13 cellular contexts compared by ENCODE assay signal in genomic region chr3:157360044-157360443, GRCh38.
DNase-seq lines count a peak whose midpoint lies in the region; ATAC-seq and TF ChIP-seq lines count a peak whose summit lies in the region.
"Had no signal": no experiment of that assay in that cellular context is flagged by ENCODE, and none has a peak within 500 bp of the region (broad histone marks: within the 10 kb centered on the region; RNA-seq: fewer than 3 reads in every experiment).

No MANE protein-coding gene starts in this region.

- H3K4me1 Mint-ChIP-seq in activated CD4-positive, alpha-beta memory T cell treated with anti-CD3 and anti-CD28 coated beads for 36 hours (ENCODE audit: low read depth) = no peaks in the 10 kb centered on the region

- POLR2A ChIA-PET in HCT116 (lab: Charles Lee) = no interaction called here
- POLR2A ChIA-PET in activated CD4-positive, alpha-beta memory T cell treated with anti-CD3 and anti-CD28 coated beads for 36 hours (lab: Charles Lee) = no interaction called here

- H3K27ac ChIP-seq in HCT116 (ENCODE audit: low read depth, low read length) (no peak overlapping the region), substantia nigra (ENCODE audit: low read depth, low read length, poor library complexity, severe bottlenecking) (no peak overlapping the region)
- H3K27ac ChIP-seq: SJCRH30 had no signal

- BruUV-seq in HCT116 (replicated peaks; lab: Mats Ljungman, UMichigan) = no TSS peak

- no peak for TF ChIP-seq RAD21 in HCT116 (IDR thresholded peaks at IDR 0.05; ENCODE audit: low read depth)

- peaks cover 3% of the 10 kb centered on the region for H3K27me3 Mint-ChIP-seq in activated CD4-positive, alpha-beta memory T cell treated with anti-CD3 and anti-CD28 coated beads for 36 hours

- peaks cover 0 to 12% of the 10 kb centered on the region in 2 experiments; a peak in 2 of 4 replicates for H3K4me1 ChIP-seq in HCT116 (ENCODE audit: control insufficient read depth in 1 of 2, insufficient read depth in 2 of 2, low read length in 2 of 2)
- H3K4me1 ChIP-seq: BE2C, SJCRH30 had no signal

- no peaks in the 10 kb centered on the region for H3K27me3 ChIP-seq in HCT116 (ENCODE audit: insufficient read depth, low read length)
- H3K27me3 ChIP-seq: SJCRH30 had no signal

- no peaks in the 10 kb centered on the region for H3K36me3 Mint-ChIP-seq in activated CD4-positive, alpha-beta memory T cell treated with anti-CD3 and anti-CD28 coated beads for 36 hours

- no peaks in the 10 kb centered on the region for H3K9me3 Mint-ChIP-seq in activated CD4-positive, alpha-beta memory T cell treated with anti-CD3 and anti-CD28 coated beads for 36 hours

- no peak overlapping the region for H3K9ac ChIP-seq in HCT116 (ENCODE audit: low read length)

- H4K20me1 ChIP-seq in HCT116 (ENCODE audit: insufficient read depth) = no peaks in the 10 kb centered on the region

- H3K27ac Mint-ChIP-seq in activated CD4-positive, alpha-beta memory T cell treated with anti-CD3 and anti-CD28 coated beads for 36 hours = no peak overlapping the region

- H3K4me3 Mint-ChIP-seq in activated CD4-positive, alpha-beta memory T cell treated with anti-CD3 and anti-CD28 coated beads for 36 hours = no peak overlapping the region

- H3K36me3 ChIP-seq in HCT116 (ENCODE audit: control insufficient read depth in 1 of 2, insufficient read depth in 2 of 2, low read length in 2 of 2) = no peaks in the 10 kb centered on the region
- H3K36me3 ChIP-seq: BE2C, SJCRH30 had no signal

- no peak overlapping the region for H3K4me3 ChIP-seq in HCT116 (replicated peaks in 1 of 2; ENCODE audit: low read depth in 1 of 2, low read length in 2 of 2)
- H3K4me3 ChIP-seq: SJCRH30 had no signal

- DNase-seq in A172 (ENCODE audit: low spot score) (peak; percentile 95), HCT116 (ENCODE audit: low read depth, low spot score) (peak; percentile 26), amniotic stem cell (lab: John Stamatoyannopoulos, UW) (peak; percentile 42), glomerular endothelial cell (ENCODE audit: extremely low read depth, low read depth, low spot score) (peak; percentile 93), SW480 (ENCODE audit: low spot score) (no peak), substantia nigra (lab: John Stamatoyannopoulos, UW) (no peak)
- DNase-seq in activated CD4-positive, alpha-beta memory T cell treated with anti-CD3 and anti-CD28 coated beads for 36 hours = no peak
- DNase-seq: activated CD4-positive, CD25-positive, alpha-beta regulatory T cell treated with anti-CD3 and anti-CD28 coated beads, Interleukin-2, amount 50 U/mL, for 72 hours; BE2C; Kasumi-1; NCI-H2171; SJCRH30 had no signal

- H3K79me2 ChIP-seq in HCT116 (ENCODE audit: insufficient read depth, low read length) = no peaks in the 10 kb centered on the region

- CTCF ChIA-PET in HCT116 (lab: Charles Lee) = no interaction called here
- CTCF ChIA-PET in activated CD4-positive, alpha-beta memory T cell treated with anti-CD3 and anti-CD28 coated beads for 36 hours (lab: Charles Lee) = no interaction called here

- no peak overlapping the region for H2AFZ ChIP-seq in HCT116 (ENCODE audit: low read depth, low read length, poor library complexity, severe bottlenecking)

- RAD21 ChIA-PET in HCT116 (lab: Charles Lee; ENCODE audit: low non-redundant PET in 1 of 2, low total read pairs in 2 of 2, uncharacterized antibody in 2 of 2, unreplicated experiment in 2 of 2) = no interaction called here

- no peak for TF ChIP-seq CTCF in HCT116 (IDR thresholded peaks at IDR 0.05 in 2 of 3, conservative IDR thresholded peaks at IDR 0.05 in 1 of 3; ENCODE audit: borderline replicate concordance in 1 of 3, insufficient read depth in 1 of 3, low read depth in 2 of 3, low read length in 2 of 3)

- H3K9me3 ChIP-seq in HCT116 (ENCODE audit: control insufficient read depth in 1 of 2, insufficient read depth in 1 of 2, low read depth in 1 of 2, low read length in 2 of 2) = no peaks in the 10 kb centered on the region
- H3K9me3 ChIP-seq: BE2C, SJCRH30 had no signal

- intact Hi-C loops in HCT116 (cut with micrococcal nuclease) = no loop called here
- intact Hi-C loops in activated CD4-positive, alpha-beta memory T cell treated with anti-CD3 and anti-CD28 coated beads for 36 hours (cut with micrococcal nuclease) = no loop called here

- peak overlapping the region; percentile 26; the same call in 1 of the 2 replicates for H3K4me2 ChIP-seq in HCT116 (ENCODE audit: low read length)

- no peaks in the 10 kb centered on the region for H3K9me2 ChIP-seq in HCT116 (ENCODE audit: insufficient read depth)

- ATAC-seq in HCT116 (peak; percentile 57), HG03025 (IDR thresholded peaks at IDR 0.05; ENCODE audit: low FRiP score, unreplicated experiment) (no peak)

- TF ChIP-seq POLR2A in HCT116 (IDR thresholded peaks at IDR 0.05; ENCODE audit: borderline replicate concordance, extremely low read depth, insufficient read depth, insufficient read length) = no peak

TF ChIP-seq in HCT116, 20 proteins besides CTCF, POLR2A, EP300 and RAD21:
- TF ChIP-seq CEBPB (IDR thresholded peaks at IDR 0.05; ENCODE audit: low read depth) = peak; percentile 71
- TF ChIP-seq FOSL1 (IDR thresholded peaks at IDR 0.05; ENCODE audit: low read depth) = peak; percentile 11; the same call in 1 of the 2 replicates
- TF ChIP-seq REST (IDR thresholded peaks at IDR 0.05; ENCODE audit: low read depth) = no peak
- TF ChIP-seq JUND (IDR thresholded peaks at IDR 0.05) = peak; percentile 25; the same call in 1 of the 2 replicates
- no peak for TF ChIP-seq ZBTB33 (IDR thresholded peaks at IDR 0.05; ENCODE audit: extremely low read depth, insufficient replicate concordance, low read length)

Comparison
In these comparisons a context has a peak if more than half of its experiments do, and no peak if none do; other contexts are left out.
1. DNase-seq: peak in A172 (single experiment), HCT116 (single experiment), amniotic stem cell (single experiment) and glomerular endothelial cell (single experiment); none in SW480 (single experiment), activated CD4-positive, alpha-beta memory T cell treated with anti-CD3 and anti-CD28 coated beads for 36 hours (single experiment) and substantia nigra (0 of 49).